Comparison of ENCODE assay signal across 37 cellular contexts in the genomic region with DNA sequence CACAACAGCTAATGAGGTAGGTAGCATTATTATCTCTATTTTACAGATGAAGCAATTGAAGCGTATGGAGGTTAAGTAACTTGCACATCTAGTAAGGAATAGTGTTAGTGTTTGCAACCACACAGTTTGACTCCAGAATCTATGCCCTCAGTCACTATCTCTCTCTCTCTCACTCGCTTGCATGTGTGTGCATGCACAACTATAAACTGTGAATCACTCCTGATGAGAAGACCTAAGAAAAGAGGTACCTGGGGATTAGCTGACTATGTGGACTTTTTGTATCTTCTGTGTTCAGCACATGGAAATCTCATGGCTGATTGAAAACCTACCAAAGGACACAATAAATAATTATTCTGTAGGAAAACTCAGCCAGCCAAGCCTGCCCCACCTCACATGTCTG.
DNase-seq lines count a peak whose midpoint lies in the region; ATAC-seq, FAIRE-seq and TF ChIP-seq lines count a peak whose summit lies in the region.
"Had no signal": no experiment of that assay in that cellular context is flagged by ENCODE, and none has a peak within 500 bp of the region (broad histone marks: within the 10 kb centered on the region; RNA-seq: fewer than 3 reads in every experiment).

No MANE protein-coding gene starts in this region.

- H3K4me3 ChIP-seq in mammary epithelial cell (replicated peaks in 1 of 3; ENCODE audit: insufficient read depth in 1 of 3, low read depth in 2 of 3, low read length in 3 of 3) (no peak overlapping the region), breast epithelium (no peak overlapping the region), bronchial epithelial cell (ENCODE audit: low read depth, low read length) (no peak overlapping the region), epithelial cell of esophagus (ENCODE audit: low read length) (no peak overlapping the region), prostate gland (no peak overlapping the region)
- H3K4me3 ChIP-seq: A549; BLaER1; BLaER1 treated with 17β-estradiol and CSF1 and Interleukin-3, amounts not matched to agents 10 nM and 100 nM had no signal

- H3K36me3 ChIP-seq in mammary epithelial cell (ENCODE audit: insufficient read depth, low read length) = no peaks in the 10 kb centered on the region
- no peaks in the 10 kb centered on the region for H3K36me3 ChIP-seq in breast epithelium
- no peaks in the 10 kb centered on the region for H3K36me3 ChIP-seq in bronchial epithelial cell (ENCODE audit: control insufficient read depth, insufficient read depth, low read length)
- H3K36me3 ChIP-seq in prostate gland = no peaks in the 10 kb centered on the region
- H3K36me3 ChIP-seq: BE2C; BLaER1; BLaER1 treated with 17β-estradiol and CSF1 and Interleukin-3, amounts not matched to agents 10 nM and 100 nM had no signal

- BruUV-seq in mammary epithelial cell (replicated peaks; lab: Mats Ljungman, UMichigan) = no TSS peak

- no peak for FAIRE-seq in bronchial epithelial cell (lab: Jason Lieb, UNC)
- FAIRE-seq: A204.1, A549, D721Med had no signal

- 70% methylated on average over 2 of the region's 2 CpGs for WGBS in mammary epithelial cell (ENCODE audit: low coverage, missing lambda C conversion rate)
- WGBS in prostate gland = 85% methylated on average over 2 of the region's 2 CpGs

- intact Hi-C loops in mammary epithelial cell (cut with micrococcal nuclease) = no loop called here
- intact Hi-C loops in breast epithelium (cut with DNase I; ENCODE audit: low total_unique reads) = no loop called here
- intact Hi-C loops in prostate gland (cut with DNase I) = no loop called here

- TF ChIP-seq POLR2A in breast epithelium (IDR thresholded peaks at IDR 0.05) (no peak), prostate gland (IDR thresholded peaks at IDR 0.05) (no peak)

- CTCF ChIA-PET in mammary epithelial cell (lab: Charles Lee; ENCODE audit: low non-redundant PET) = no interaction called here

- ATAC-seq in foreskin keratinocyte = peak; percentile 57
- ATAC-seq in stimulated activated naive CD8-positive, alpha-beta T cell treated with anti-CD3 and anti-CD28 coated beads, Interleukin-15, amount 100 ng/mL, for 72 hours = no peak
- ATAC-seq: A549; CD8-positive, alpha-beta T cell had no signal

- H3K27ac ChIP-seq in mammary epithelial cell (ENCODE audit: insufficient read depth, low read depth, low read length) = no peak overlapping the region
- H3K27ac ChIP-seq in breast epithelium = no peak overlapping the region
- no peak overlapping the region for H3K27ac ChIP-seq in foreskin keratinocyte
- no peak overlapping the region for H3K27ac ChIP-seq in prostate gland
- H3K27ac ChIP-seq: 22Rv1; A549; BLaER1; BLaER1 treated with 17β-estradiol and CSF1 and Interleukin-3, amounts not matched to agents 10 nM and 100 nM; C4-2B had no signal

- H3K27me3 Mint-ChIP-seq in stimulated activated naive CD8-positive, alpha-beta T cell treated with anti-CD3 and anti-CD28 coated beads, Interleukin-15, amount 100 ng/mL, for 72 hours = no peaks in the 10 kb centered on the region
- H3K27me3 Mint-ChIP-seq: B cell; CD4-positive, alpha-beta memory T cell; CD4-positive, alpha-beta T cell; CD4-positive, CD25-positive, alpha-beta regulatory T cell; CD8-positive, alpha-beta memory T cell had no signal

- H3K4me1 ChIP-seq in mammary epithelial cell (ENCODE audit: insufficient read depth, low read length) = peaks cover 3% of the 10 kb centered on the region
- H3K4me1 ChIP-seq in breast epithelium = no peaks in the 10 kb centered on the region
- no peaks in the 10 kb centered on the region for H3K4me1 ChIP-seq in foreskin keratinocyte
- H3K4me1 ChIP-seq in prostate gland (replicated peaks) = no peaks in the 10 kb centered on the region
- H3K4me1 ChIP-seq: A549, BE2C, BLaER1, Caco-2 had no signal

- no peaks in the 10 kb centered on the region for H3K79me2 ChIP-seq in mammary epithelial cell (ENCODE audit: insufficient read depth, low read length)

- peak; percentile 49 for DNase-seq in mammary epithelial cell
- DNase-seq in breast epithelium (ENCODE audit: low spot score in 2 of 2) = no peak
- DNase-seq in bronchial epithelial cell (ENCODE audit: low read depth) = peak; percentile 70
- peak; percentile 69 for DNase-seq in epithelial cell of esophagus (ENCODE audit: low read depth)
- DNase-seq in foreskin keratinocyte = peak; percentile 35 to 67
- DNase-seq in stimulated activated naive CD8-positive, alpha-beta T cell treated with anti-CD3 and anti-CD28 coated beads, Interleukin-15, amount 100 ng/mL, for 72 hours = no peak
- DNase-seq in prostate gland (ENCODE audit: low spot score) = no peak
- DNase-seq in T-helper 2 cell = no peak
- DNase-seq: 8988T; ACHN; AML-193; BE2C; C1 segment of cervical spinal cord; Caco-2; Calu3; CD4-positive, alpha-beta memory T cell; CD4-positive, alpha-beta T cell; CD4-positive, CD25-positive, alpha-beta regulatory T cell; CD8-positive, alpha-beta memory T cell; CD8-positive, alpha-beta T cell; COR-L47; DMS 273 treated with DMSO at 0.1 percent for 48 hours; DMS153; DMS53; DMS79; DMS79 treated with DMSO at 0.1 percent for 48 hours; DND-41; EL had no signal

- no peak overlapping the region for H3K4me3 Mint-ChIP-seq in stimulated activated naive CD8-positive, alpha-beta T cell treated with anti-CD3 and anti-CD28 coated beads, Interleukin-15, amount 100 ng/mL, for 72 hours
- H3K4me3 Mint-ChIP-seq: B cell; CD14-positive monocyte; CD4-positive, alpha-beta memory T cell; CD4-positive, alpha-beta T cell; CD4-positive, CD25-positive, alpha-beta regulatory T cell; CD8-positive, alpha-beta memory T cell; CD8-positive, alpha-beta T cell had no signal

- dilution Hi-C loops in mammary epithelial cell (cut with HindIII; ENCODE audit: low sequenced_read_pairs) = no loop called here

- H3K9me3 ChIP-seq in mammary epithelial cell (replicated peaks; ENCODE audit: insufficient read depth, low read length) (no peaks in the 10 kb centered on the region), breast epithelium (no peaks in the 10 kb centered on the region), prostate gland (no peaks in the 10 kb centered on the region)
- H3K9me3 ChIP-seq: A549, BE2C, BLaER1, Caco-2 had no signal

- H3K27me3 ChIP-seq in mammary epithelial cell (ENCODE audit: insufficient read depth, low read length) (peaks cover 2% of the 10 kb centered on the region), breast epithelium (no peaks in the 10 kb centered on the region), bronchial epithelial cell (ENCODE audit: control insufficient read depth, insufficient read depth, low read length) (no peaks in the 10 kb centered on the region), foreskin keratinocyte (no peaks in the 10 kb centered on the region), prostate gland (replicated peaks; ENCODE audit: insufficient read depth) (peaks cover 2% of the 10 kb centered on the region)
- H3K27me3 ChIP-seq: BE2C; BLaER1; BLaER1 treated with 17β-estradiol and CSF1 and Interleukin-3, amounts not matched to agents 10 nM and 100 nM had no signal

- H3K27ac Mint-ChIP-seq in stimulated activated naive CD8-positive, alpha-beta T cell treated with anti-CD3 and anti-CD28 coated beads, Interleukin-15, amount 100 ng/mL, for 72 hours = no peak overlapping the region
- H3K27ac Mint-ChIP-seq: B cell; CD14-positive monocyte; CD4-positive, alpha-beta memory T cell; CD4-positive, alpha-beta T cell; CD4-positive, CD25-positive, alpha-beta regulatory T cell; CD8-positive, alpha-beta memory T cell; CD8-positive, alpha-beta T cell had no signal

- H3K4me2 ChIP-seq in mammary epithelial cell (ENCODE audit: insufficient read depth, low read depth, low read length) = no peak overlapping the region
- H3K4me2 ChIP-seq: A549; BLaER1; BLaER1 treated with 17β-estradiol and CSF1 and Interleukin-3, amounts not matched to agents 10 nM and 100 nM had no signal

- no peak overlapping the region for H2AFZ ChIP-seq in mammary epithelial cell (ENCODE audit: low read depth, low read length)

- no peaks in the 10 kb centered on the region for H3K4me1 Mint-ChIP-seq in stimulated activated naive CD8-positive, alpha-beta T cell treated with anti-CD3 and anti-CD28 coated beads, Interleukin-15, amount 100 ng/mL, for 72 hours
- H3K4me1 Mint-ChIP-seq: B cell; CD14-positive monocyte; CD4-positive, alpha-beta memory T cell; CD4-positive, CD25-positive, alpha-beta regulatory T cell; CD8-positive, alpha-beta memory T cell had no signal

- no peak overlapping the region for H3K9ac ChIP-seq in mammary epithelial cell (ENCODE audit: insufficient read depth, low read length)
- H3K9ac ChIP-seq: BLaER1; BLaER1 treated with 17β-estradiol and CSF1 and Interleukin-3, amounts not matched to agents 10 nM and 100 nM had no signal

- peaks cover 12 to 17% of the 10 kb centered on the region in 2 donors for H3K9me3 Mint-ChIP-seq in stimulated activated naive CD8-positive, alpha-beta T cell treated with anti-CD3 and anti-CD28 coated beads, Interleukin-15, amount 100 ng/mL, for 72 hours

- TF ChIP-seq CTCF in mammary epithelial cell (conservative IDR thresholded peaks at IDR 0.05 in 1 of 2, IDR thresholded peaks at IDR 0.05 in 1 of 2; ENCODE audit: extremely low read depth in 1 of 2, insufficient read depth in 1 of 2, low read depth in 1 of 2, low read length in 2 of 2) = no peak
- no peak for TF ChIP-seq CTCF in breast epithelium (IDR thresholded peaks at IDR 0.05)
- TF ChIP-seq CTCF in bronchial epithelial cell (IDR thresholded peaks at IDR 0.05; ENCODE audit: insufficient read depth, low read length, severe bottlenecking) = no peak
- no peak for TF ChIP-seq CTCF in epithelial cell of esophagus (IDR thresholded peaks at IDR 0.05; ENCODE audit: insufficient read depth, low read depth, low read length, missing control alignments)
- TF ChIP-seq CTCF in foreskin keratinocyte (conservative IDR thresholded peaks at IDR 0.05) = no peak
- TF ChIP-seq CTCF in prostate gland (IDR thresholded peaks at IDR 0.05) = no peak

- H4K20me1 ChIP-seq in mammary epithelial cell (ENCODE audit: insufficient read depth, low read length) = no peaks in the 10 kb centered on the region
- H4K20me1 ChIP-seq: BLaER1; BLaER1 treated with 17β-estradiol and CSF1 and Interleukin-3, amounts not matched to agents 10 nM and 100 nM had no signal

- in situ Hi-C loops in mammary epithelial cell (cut with MboI; ENCODE audit: low sequenced_read_pairs in 2 of 2) = no loop called here

Comparison
In these comparisons a context has a peak if more than half of its experiments do, and no peak if none do; other contexts are left out.
1. DNase-seq: peak in mammary epithelial cell (single experiment), bronchial epithelial cell (single experiment), epithelial cell of esophagus (single experiment) and foreskin keratinocyte (2 of 2); none in breast epithelium (0 of 2), stimulated activated naive CD8-positive, alpha-beta T cell treated with anti-CD3 and anti-CD28 coated beads, Interleukin-15, amount 100 ng/mL, for 72 hours (0 of 2), prostate gland (single experiment) and T-helper 2 cell (0 of 5).